Comparison of ENCODE assay signal across 7 cellular contexts in the genomic region with DNA sequence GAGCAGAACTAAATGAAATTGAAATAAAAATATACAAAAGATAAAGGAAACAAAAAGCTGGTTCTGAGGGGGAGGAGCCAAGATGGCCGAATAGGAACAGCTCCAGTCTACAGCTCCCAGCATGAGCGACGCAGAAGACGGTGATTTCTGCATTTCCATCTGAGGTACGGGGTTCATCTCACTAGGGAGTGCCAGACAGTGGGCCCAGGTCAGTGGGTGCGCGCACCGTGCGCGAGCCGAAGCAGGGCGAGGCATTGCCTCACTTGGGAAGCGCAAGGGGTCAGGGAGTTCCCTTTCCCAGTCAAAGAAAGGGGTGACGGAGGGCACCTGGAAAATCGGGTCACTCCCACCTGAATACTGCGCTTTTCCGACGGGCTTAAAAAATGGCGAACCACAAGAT.
DNase-seq lines count a peak whose midpoint lies in the region; ATAC-seq and TF ChIP-seq lines count a peak whose summit lies in the region.
"Not testable (repeated sequence)": the region's sequence is repeated elsewhere in the genome, so short reads cannot be mapped to it uniquely, and the experiment has no call there.

No MANE protein-coding gene starts in this region.

- H4K8ac ChIP-seq in H9 (replicated peaks; ENCODE audit: insufficient read length, low read depth, low read length), result not testable (repeated sequence)

- H3K4ac ChIP-seq in H9 (ENCODE audit: low read depth, low read length), result not testable (repeated sequence)

- POLR2A ChIA-PET in Caco-2 (lab: Charles Lee), result interaction anchor here (0.7 kb wide), 1 partner anchor 56 kb away, joined by 3 read pairs; no protein-coding TSS in a partner anchor
- POLR2A ChIA-PET in WTC11 (lab: Charles Lee), result not testable (repeated sequence)

- H3T11ph ChIP-seq in H9 (ENCODE audit: low read length), result not testable (repeated sequence)

- H3K36me3 ChIP-seq in Caco-2 (ENCODE audit: control insufficient read depth, insufficient read depth, low read length); ES-I3 (ENCODE audit: insufficient read depth, low read length); endodermal cell (ENCODE audit: control insufficient read depth, insufficient read depth, low read length); neural progenitor cell: not testable (repeated sequence)

- H3K27ac ChIP-seq in H9 (ENCODE audit: insufficient read length, low read depth, low read length); endodermal cell (ENCODE audit: low read depth, low read length); neural progenitor cell: not testable (repeated sequence)

- not testable (repeated sequence) for H3K18ac ChIP-seq in H9 (ENCODE audit: insufficient read length, low read depth, low read length)

- H3K9me3 ChIP-seq in Caco-2; ES-I3 (ENCODE audit: control insufficient read depth, insufficient read depth, low read length); H9 (ENCODE audit: control insufficient read depth, low read depth, low read length); neural progenitor cell (ENCODE audit: low read depth): not testable (repeated sequence)
- H3K9me3 ChIP-seq in endodermal cell (ENCODE audit: control insufficient read depth, low read length), result peaks cover 16% of the 10 kb centered on the region

- H3K4me1 ChIP-seq in Caco-2; ES-I3 (ENCODE audit: insufficient read depth, low read length); H9 (ENCODE audit: insufficient read depth, low read length); endodermal cell (ENCODE audit: control insufficient read depth, insufficient read depth, low read length); neural progenitor cell: not testable (repeated sequence)

- not testable (repeated sequence) for H4K5ac ChIP-seq in H9 (ENCODE audit: insufficient read length, low read depth, low read length)

- H2BK20ac ChIP-seq in H9 (ENCODE audit: low read depth, low read length, poor library complexity, severe bottlenecking), result not testable (repeated sequence)

- not testable (repeated sequence) for H3K23ac ChIP-seq in H9 (ENCODE audit: insufficient read length, low read depth, low read length)

- H3K36me3 Mint-ChIP-seq in Caco-2 (ENCODE audit: insufficient read depth, unreplicated experiment); neural progenitor cell: not testable (repeated sequence)
- peaks cover 0 to 14% (median 9%) of the 10 kb centered on the region in 3 experiments; a peak in 5 of 7 replicates for H3K36me3 Mint-ChIP-seq in H9 (ENCODE audit: insufficient read depth in 1 of 3, low read depth in 3 of 3)
- peaks cover 32% of the 10 kb centered on the region for H3K36me3 Mint-ChIP-seq in WTC11
- peaks cover 14% of the 10 kb centered on the region for H3K36me3 Mint-ChIP-seq in endodermal cell (ENCODE audit: low read depth)

- H2AK5ac ChIP-seq in H9 (ENCODE audit: insufficient read length, low read length), result not testable (repeated sequence)

- not testable (repeated sequence) for H3F3A ChIP-seq in neural progenitor cell (ENCODE audit: low read depth)

- not testable (repeated sequence) for H2BK5ac ChIP-seq in H9 (ENCODE audit: insufficient read length, low read length)

- not testable (repeated sequence) for H3K27me3 Mint-ChIP-seq in Caco-2 (ENCODE audit: insufficient read depth, unreplicated experiment); H9 (ENCODE audit: low read depth); WTC11 (ENCODE audit: low read depth); endodermal cell (ENCODE audit: insufficient read depth); neural progenitor cell (ENCODE audit: insufficient read depth, low read depth)

- not testable (repeated sequence) for H2AFZ ChIP-seq in H9 (ENCODE audit: low read length)
- peak overlapping the region; percentile 57 for H2AFZ ChIP-seq in neural progenitor cell (replicated peaks)

- H4K91ac ChIP-seq in H9 (ENCODE audit: insufficient read length, low read depth, low read length), result not testable (repeated sequence)

- H2BK12ac ChIP-seq in H9 (ENCODE audit: insufficient read length, low read depth, low read length), result not testable (repeated sequence)

- peak overlapping the region; percentile 95 for H3K27ac Mint-ChIP-seq in Caco-2 (ENCODE audit: unreplicated experiment)
- peak overlapping the region; percentile 55 to 68 (median 55); a peak in 4 of 7 replicates for H3K27ac Mint-ChIP-seq in H9
- 0 out of 2 replicates have a peak overlapping the region, but pooled peaks have one; percentile 48 for H3K27ac Mint-ChIP-seq in WTC11
- H3K27ac Mint-ChIP-seq in endodermal cell, neural progenitor cell: not testable (repeated sequence)

- not testable (repeated sequence) for H3K14ac ChIP-seq in H9 (ENCODE audit: insufficient read depth, low read length)

- not testable (repeated sequence) for H2BK120ac ChIP-seq in H9 (ENCODE audit: low read depth, low read length, poor library complexity, severe bottlenecking)

- H3K4me1 Mint-ChIP-seq in Caco-2 (ENCODE audit: low read depth, unreplicated experiment) (peaks cover 28% of the 10 kb centered on the region), H9 (peaks cover 30 to 34% of the 10 kb centered on the region in 2 experiments), WTC11 (peaks cover 35% of the 10 kb centered on the region), endodermal cell (peaks cover 28% of the 10 kb centered on the region)
- not testable (repeated sequence) for H3K4me1 Mint-ChIP-seq in neural progenitor cell

- no CpG with 5 or more reads among the region's 19 CpGs for WGBS in H9 (ENCODE audit: extremely low coverage, insufficient read length, low lambda C conversion rate)
- WGBS in endodermal cell (ENCODE audit: insufficient coverage in 1 of 2, insufficient read length in 1 of 2), 2 experiments, result 83 to 90% methylated on average over 1 to 17 of the region's 19 CpGs

- CTCF ChIA-PET in Caco-2 (lab: Charles Lee); WTC11 (lab: Charles Lee): not testable (repeated sequence)

- not testable (repeated sequence) for H2BK15ac ChIP-seq in H9 (ENCODE audit: low read depth, low read length)

- H3K4me3 Mint-ChIP-seq in Caco-2 (ENCODE audit: unreplicated experiment), result peak overlapping the region; percentile 84
- peak overlapping the region; percentile 6 to 33; a peak in 4 of 5 replicates for H3K4me3 Mint-ChIP-seq in H9
- peak overlapping the region; percentile 48 for H3K4me3 Mint-ChIP-seq in WTC11
- H3K4me3 Mint-ChIP-seq in endodermal cell, result peak overlapping the region; percentile 2
- not testable (repeated sequence) for H3K4me3 Mint-ChIP-seq in neural progenitor cell

- not testable (repeated sequence) for H4K20me1 ChIP-seq in H9 (ENCODE audit: control insufficient read depth, insufficient read depth, insufficient read length); neural progenitor cell (ENCODE audit: low read depth)

- not testable (repeated sequence) for H3K9me3 Mint-ChIP-seq in Caco-2 (ENCODE audit: unreplicated experiment); neural progenitor cell
- peaks cover 4 to 17% of the 10 kb centered on the region in 2 experiments; a peak in 2 of 5 replicates for H3K9me3 Mint-ChIP-seq in H9
- H3K9me3 Mint-ChIP-seq in WTC11, result peaks cover 48% of the 10 kb centered on the region
- peaks cover 38% of the 10 kb centered on the region for H3K9me3 Mint-ChIP-seq in endodermal cell

- not testable (repeated sequence) for ATAC-seq in WTC11

- not testable (repeated sequence) for H3K79me1 ChIP-seq in H9 (ENCODE audit: insufficient read depth, low read depth, low read length, poor library complexity, severe bottlenecking)

- TF ChIP-seq CTCF in Caco-2 (IDR thresholded peaks at IDR 0.05; ENCODE audit: insufficient read depth in 1 of 2, low read depth in 1 of 2, low read length in 1 of 2, severe bottlenecking in 1 of 2, unreplicated experiment in 1 of 2); H9 (conservative IDR thresholded peaks at IDR 0.05); WTC11 (IDR thresholded peaks at IDR 0.05); endodermal cell (conservative IDR thresholded peaks at IDR 0.05); neural progenitor cell (IDR thresholded peaks at IDR 0.05): not testable (repeated sequence)

- H3K56ac ChIP-seq in H9 (ENCODE audit: insufficient read length, low read depth, low read length), result not testable (repeated sequence)

- BruUV-seq in Caco-2 (replicated peaks; lab: Mats Ljungman, UMichigan), result not testable (repeated sequence)

- H3K79me2 ChIP-seq in H9 (ENCODE audit: insufficient read depth, low read length); neural progenitor cell (ENCODE audit: low read depth): not testable (repeated sequence)

- not testable (repeated sequence) for H3K23me2 ChIP-seq in H9 (ENCODE audit: insufficient read length, low read depth, low read length, poor library complexity, severe bottlenecking)

- H3K4me2 ChIP-seq in H9 (ENCODE audit: insufficient read depth, insufficient read length, low read length); neural progenitor cell: not testable (repeated sequence)

- intact Hi-C loops in Caco-2 (cut with micrococcal nuclease; ENCODE audit: unreplicated experiment), result loop anchor here (2.0 kb wide), 1 partner anchor 56 kb away; no protein-coding TSS in a partner anchor

- H3K27me3 ChIP-seq in Caco-2 (replicated peaks; ENCODE audit: control insufficient read depth, insufficient read depth, low read length); H9 (ENCODE audit: insufficient read depth, low read length); endodermal cell (ENCODE audit: control insufficient read depth, insufficient read depth, low read length, poor library complexity, severe bottlenecking); neural progenitor cell: not testable (repeated sequence)

- peak overlapping the region; percentile 36 for H3K9ac ChIP-seq in ES-I3 (ENCODE audit: low read depth, low read length)
- H3K9ac ChIP-seq in H9 (ENCODE audit: extremely low read depth, insufficient read length, low read length); endodermal cell (ENCODE audit: extremely low read depth, low read length, poor library complexity, severe bottlenecking); neural progenitor cell: not testable (repeated sequence)

- DNase-seq in Caco-2, result peak; percentile 45 to 53
- not testable (repeated sequence) for DNase-seq in H9; WTC11 (ENCODE audit: low spot score); endodermal cell; neural progenitor cell (ENCODE audit: low spot score)
- peak; percentile 5 for DNase-seq in NCI-H1417 treated with DMSO at 0.1 percent for 48 hours (lab: John Stamatoyannopoulos, UW)

- H3K4me3 ChIP-seq in Caco-2 (ENCODE audit: low read depth, low read length), result peak overlapping the region; percentile 21
- H3K4me3 ChIP-seq in endodermal cell (ENCODE audit: low read length); neural progenitor cell: not testable (repeated sequence)
